ENCODE assay signal across 1 cellular context in the genomic region with DNA sequence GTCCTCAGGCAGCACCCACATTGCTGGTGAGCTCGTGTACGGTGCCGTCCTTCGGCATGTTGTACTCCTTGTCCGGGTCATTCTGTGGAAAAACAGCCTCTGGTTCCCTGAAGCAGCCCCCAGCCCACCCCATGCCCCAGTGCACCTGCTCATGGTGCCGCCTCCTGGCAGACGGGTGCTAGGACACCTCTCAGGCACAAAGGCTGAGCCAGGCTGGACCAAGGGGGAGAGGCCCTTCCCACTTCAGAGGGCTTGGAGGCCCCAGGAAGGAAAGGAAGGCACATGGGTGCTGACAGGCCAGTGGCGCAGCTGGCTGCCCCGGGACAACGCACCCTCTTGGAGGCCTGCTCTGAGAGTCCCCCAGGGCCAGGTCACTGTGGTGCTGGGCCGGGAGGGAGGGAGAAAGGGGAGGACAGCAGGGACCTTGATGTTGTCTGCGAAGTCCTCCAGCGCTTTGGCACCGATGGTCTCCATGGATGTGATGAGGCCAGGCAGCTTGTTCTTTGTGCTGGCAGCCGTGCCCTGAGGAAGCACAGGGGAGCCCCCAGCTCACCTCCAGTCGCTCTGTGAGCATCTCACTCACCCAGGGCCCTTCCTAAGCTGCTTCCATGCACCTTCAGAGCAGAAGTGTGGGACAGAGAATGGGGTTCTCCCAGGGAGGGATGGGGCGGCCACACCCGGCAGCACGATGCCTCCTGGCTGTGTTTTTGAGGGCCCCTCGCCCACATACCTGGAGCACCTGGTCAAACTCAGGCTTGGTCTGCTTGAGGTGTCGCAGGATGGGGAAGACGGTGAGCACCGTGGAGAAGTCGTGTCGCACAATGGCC.
TF ChIP-seq lines count a peak whose summit lies in the region.

No MANE protein-coding gene starts in this region.

TF ChIP-seq in K562, 482 proteins besides CTCF, POLR2A, EP300 and RAD21:
- TF ChIP-seq GABPA (tag; conservative IDR thresholded peaks at IDR 0.05; ENCODE audit: low read depth) (no peak), GTF2F1 (IDR thresholded peaks at IDR 0.05; ENCODE audit: low read depth, low read length) (no peak), MTA2 (IDR thresholded peaks at IDR 0.05; ENCODE audit: low read depth) (no peak), CCNT2 (IDR thresholded peaks at IDR 0.05; ENCODE audit: borderline replicate concordance, extremely low read depth, insufficient read length, low read depth, low read length) (no peak), POLR2G (IDR thresholded peaks at IDR 0.05; ENCODE audit: low read depth, low read length) (0 out of 2 replicates have a peak, but pooled peaks have one; percentile 7), JUND (IDR thresholded peaks at IDR 0.05; ENCODE audit: borderline replicate concordance, low read depth, low read length) (no peak), JUND (tag; IDR thresholded peaks at IDR 0.05; ENCODE audit: borderline replicate concordance, low read depth, low read length) (no peak), ZNF143 (CRISPR knock-in tag; IDR thresholded peaks at IDR 0.05) (no peak), HDAC2 (IDR thresholded peaks at IDR 0.05) (no peak), RBFOX2 (IDR thresholded peaks at IDR 0.05; ENCODE audit: low read depth, low read length) (0 out of 2 replicates have a peak, but pooled peaks have one; percentile 16), PYGO2 (tag; IDR thresholded peaks at IDR 0.05) (no peak)
- TF ChIP-seq, protein P1, sequence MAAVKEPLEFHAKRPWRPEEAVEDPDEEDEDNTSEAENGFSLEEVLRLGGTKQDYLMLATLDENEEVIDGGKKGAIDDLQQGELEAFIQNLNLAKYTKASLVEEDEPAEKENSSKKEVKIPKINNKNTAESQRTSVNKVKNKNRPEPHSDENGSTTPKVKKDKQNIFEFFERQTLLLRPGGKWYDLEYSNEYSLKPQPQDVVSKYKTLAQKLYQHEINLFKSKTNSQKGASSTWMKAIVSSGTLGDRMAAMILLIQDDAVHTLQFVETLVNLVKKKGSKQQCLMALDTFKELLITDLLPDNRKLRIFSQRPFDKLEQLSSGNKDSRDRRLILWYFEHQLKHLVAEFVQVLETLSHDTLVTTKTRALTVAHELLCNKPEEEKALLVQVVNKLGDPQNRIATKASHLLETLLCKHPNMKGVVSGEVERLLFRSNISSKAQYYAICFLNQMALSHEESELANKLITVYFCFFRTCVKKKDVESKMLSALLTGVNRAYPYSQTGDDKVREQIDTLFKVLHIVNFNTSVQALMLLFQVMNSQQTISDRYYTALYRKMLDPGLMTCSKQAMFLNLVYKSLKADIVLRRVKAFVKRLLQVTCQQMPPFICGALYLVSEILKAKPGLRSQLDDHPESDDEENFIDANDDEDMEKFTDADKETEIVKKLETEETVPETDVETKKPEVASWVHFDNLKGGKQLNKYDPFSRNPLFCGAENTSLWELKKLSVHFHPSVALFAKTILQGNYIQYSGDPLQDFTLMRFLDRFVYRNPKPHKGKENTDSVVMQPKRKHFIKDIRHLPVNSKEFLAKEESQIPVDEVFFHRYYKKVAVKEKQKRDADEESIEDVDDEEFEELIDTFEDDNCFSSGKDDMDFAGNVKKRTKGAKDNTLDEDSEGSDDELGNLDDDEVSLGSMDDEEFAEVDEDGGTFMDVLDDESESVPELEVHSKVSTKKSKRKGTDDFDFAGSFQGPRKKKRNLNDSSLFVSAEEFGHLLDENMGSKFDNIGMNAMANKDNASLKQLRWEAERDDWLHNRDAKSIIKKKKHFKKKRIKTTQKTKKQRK (IDR thresholded peaks at IDR 0.05; ENCODE audit: borderline replicate concordance, low read depth, low read length), result no peak
